22 cellular contexts compared by ENCODE assay signal in genomic region chr7:50745336-50745735, GRCh38. TPM values are rescaled to one million over a fixed set of nuclear protein-coding genes. Genes with fewer than 3 reads are reported as not detected.
A peak's percentile ranks its signal among the peaks of the same experiment; 100 is the strongest.
DNase-seq lines count a peak whose midpoint lies in the region; ATAC-seq and TF ChIP-seq lines count a peak whose summit lies in the region.
"Had no signal": no experiment of that assay in that cellular context is flagged by ENCODE, and none has a peak within 500 bp of the region (broad histone marks: within the 10 kb centered on the region; RNA-seq: fewer than 3 reads in every experiment).

No MANE protein-coding gene starts in this region.

- no peak for ATAC-seq in Right ventricle myocardium superior (ENCODE audit: poor library complexity)
- no peak for ATAC-seq in GM23338
- ATAC-seq in GM19467 (IDR thresholded peaks at IDR 0.05; ENCODE audit: unreplicated experiment): no peak
- ATAC-seq in GM21825 (IDR thresholded peaks at IDR 0.05; ENCODE audit: unreplicated experiment): no peak
- ATAC-seq: A549; CD8-positive, alpha-beta T cell; GM12878 had no signal

- H3K4me1 Mint-ChIP-seq in GM23338 (peaks cover 58% of the 10 kb centered on the region), endothelial cell (ENCODE audit: unreplicated experiment) (peaks cover 63% of the 10 kb centered on the region)

- no peaks in the 10 kb centered on the region for H3K9me3 ChIP-seq in left ventricle myocardium inferior (replicated peaks)
- no peaks in the 10 kb centered on the region for H3K9me3 ChIP-seq in parathyroid adenoma (ENCODE audit: control insufficient read depth, low read length)
- H3K9me3 ChIP-seq: A549, BE2C, Caco-2 had no signal

- DNase-seq in left ventricle myocardium inferior: no peak
- no peak for DNase-seq in Right ventricle myocardium superior
- DNase-seq in GM23338 (ENCODE audit: low spot score): no peak
- no peak for DNase-seq in endothelial cell (ENCODE audit: low spot score)
- no peak for DNase-seq in cortex of kidney (lab: John Stamatoyannopoulos, UW)
- DNase-seq: 8988T; ACHN; AML-193; BE2C; Caco-2; CD4-positive, CD25-positive, alpha-beta regulatory T cell; CD8-positive, alpha-beta T cell; DMS153; DND-41; H7; HCEC 1CT had no signal

- H3K27me3 Mint-ChIP-seq in GM23338 (ENCODE audit: insufficient read depth, low read depth, poor library complexity) (peaks cover 13% of the 10 kb centered on the region), endothelial cell (ENCODE audit: unreplicated experiment) (peaks cover 9% of the 10 kb centered on the region)

- peaks cover 26% of the 10 kb centered on the region for H3K36me3 Mint-ChIP-seq in GM23338 (ENCODE audit: low read depth)
- H3K36me3 Mint-ChIP-seq in endothelial cell (ENCODE audit: low read depth, unreplicated experiment): peaks cover 16% of the 10 kb centered on the region
- H3K36me3 Mint-ChIP-seq: CD4-positive, CD25-positive, alpha-beta regulatory T cell; CD8-positive, alpha-beta T cell had no signal

- no peak overlapping the region for H3K9ac ChIP-seq in parathyroid adenoma

- H3K27ac ChIP-seq in left ventricle myocardium inferior (replicated peaks) (peak overlapping the region; percentile 54), GM23338 (ENCODE audit: low read depth) (peak overlapping the region; percentile 21; the same call in 1 of the 2 replicates), parathyroid adenoma (peak overlapping the region; percentile 43)
- H3K27ac ChIP-seq: A549, C4-2B had no signal

- no peak for TF ChIP-seq CTCF in left ventricle myocardium inferior (IDR thresholded peaks at IDR 0.05; ENCODE audit: borderline replicate concordance)
- TF ChIP-seq CTCF in GM23338 (conservative IDR thresholded peaks at IDR 0.05; ENCODE audit: low read depth in 2 of 2): no peak
- no peak for TF ChIP-seq CTCF in endothelial cell (IDR thresholded peaks at IDR 0.05; ENCODE audit: unreplicated experiment)
- no peak for TF ChIP-seq CTCF in parathyroid adenoma (IDR thresholded peaks at IDR 0.05)

- intact Hi-C loops in left ventricle myocardium inferior (cut with micrococcal nuclease): no loop called here
- intact Hi-C loops in Right ventricle myocardium superior (cut with DNase I): no loop called here

- H3K79me2 ChIP-seq in GM23338 (replicated peaks; ENCODE audit: insufficient read depth) (peaks cover 100% of the 10 kb centered on the region), parathyroid adenoma (peaks cover 4% of the 10 kb centered on the region)

- no peaks in the 10 kb centered on the region for H3F3A ChIP-seq in GM23338 (replicated peaks; ENCODE audit: low read depth)

- no peak overlapping the region for H3K27ac Mint-ChIP-seq in GM23338
- peak overlapping the region; percentile 96 for H3K27ac Mint-ChIP-seq in endothelial cell (ENCODE audit: unreplicated experiment)
- H3K27ac Mint-ChIP-seq: CD8-positive, alpha-beta T cell had no signal

- H3K4me1 ChIP-seq in left ventricle myocardium inferior (peaks cover 61% of the 10 kb centered on the region), GM23338 (ENCODE audit: insufficient read depth) (peaks cover 43% of the 10 kb centered on the region), parathyroid adenoma (no peaks in the 10 kb centered on the region)
- H3K4me1 ChIP-seq: A549, BE2C, Caco-2 had no signal

- H2AFZ ChIP-seq in GM23338 (no peak overlapping the region), parathyroid adenoma (no peak overlapping the region)

- H3K4me3 ChIP-seq in left ventricle myocardium inferior (no peak overlapping the region), GM23338 (no peak overlapping the region), parathyroid adenoma (ENCODE audit: low read depth, low read length) (no peak overlapping the region)
- H3K4me3 ChIP-seq: A549, GM12878 had no signal

- H3K27me3 ChIP-seq in left ventricle myocardium inferior (ENCODE audit: low read depth) (no peaks in the 10 kb centered on the region), GM23338 (ENCODE audit: insufficient read depth) (no peaks in the 10 kb centered on the region), parathyroid adenoma (ENCODE audit: control insufficient read depth, insufficient read depth, low read length) (no peaks in the 10 kb centered on the region)

- peaks cover 64% of the 10 kb centered on the region for H4K20me1 ChIP-seq in GM23338 (replicated peaks; ENCODE audit: insufficient read depth)

- no peaks in the 10 kb centered on the region for H3K9me2 ChIP-seq in GM23338 (ENCODE audit: insufficient read depth)

- H3K9me3 Mint-ChIP-seq in GM23338 (no peaks in the 10 kb centered on the region), endothelial cell (ENCODE audit: unreplicated experiment) (no peaks in the 10 kb centered on the region)
- H3K9me3 Mint-ChIP-seq: CD4-positive, CD25-positive, alpha-beta regulatory T cell; CD8-positive, alpha-beta T cell had no signal

- no peaks in the 10 kb centered on the region for H3K36me3 ChIP-seq in left ventricle myocardium inferior
- no peaks in the 10 kb centered on the region; the same call in 1 of the 2 replicates for H3K36me3 ChIP-seq in GM23338 (ENCODE audit: insufficient read depth)
- no peaks in the 10 kb centered on the region for H3K36me3 ChIP-seq in parathyroid adenoma (ENCODE audit: control insufficient read depth, insufficient read depth, low read length)
- H3K36me3 ChIP-seq: BE2C had no signal

- H3K4me2 ChIP-seq in GM23338: no peak overlapping the region
- no peak overlapping the region for H3K4me2 ChIP-seq in parathyroid adenoma (ENCODE audit: low read length)
- H3K4me2 ChIP-seq: A549 had no signal

- H3K4me3 Mint-ChIP-seq in GM23338: no peak overlapping the region
- H3K4me3 Mint-ChIP-seq in endothelial cell (ENCODE audit: unreplicated experiment): no peak overlapping the region
- H3K4me3 Mint-ChIP-seq: CD4-positive, CD25-positive, alpha-beta regulatory T cell; CD8-positive, alpha-beta T cell had no signal

TF ChIP-seq in GM23338, 12 proteins besides CTCF, POLR2A, EP300 and RAD21:
- TF ChIP-seq POLR2AphosphoS5 (IDR thresholded peaks at IDR 0.05; ENCODE audit: low read depth): no peak
- TF ChIP-seq REST (IDR thresholded peaks at IDR 0.05; ENCODE audit: unreplicated experiment): no peak
- no peak for TF ChIP-seq CREB1 (CRISPR knock-in tag; IDR thresholded peaks at IDR 0.05; ENCODE audit: low read depth)
- TF ChIP-seq ZNF114 (CRISPR knock-in tag; IDR thresholded peaks at IDR 0.05): no peak
- no peak for TF ChIP-seq EZH2phosphoT487 (IDR thresholded peaks at IDR 0.05; ENCODE audit: unreplicated experiment)

RNA-seq across cellular contexts. Expression of gene GRB10, which starts 37.4 kb away (rescaled TPM):
- total RNA-seq in left ventricle myocardium inferior: 40.6 TPM
- 32.2 TPM for total RNA-seq in Right ventricle myocardium superior
- 145 and 154 TPM in 2 replicates for total RNA-seq in GM23338 (2014; rRNA removed; shearing (Covaris generic))
- polyA plus RNA-seq in GM23338 (2016; fragmentation: Nextera tagmentation; extraction: Ambion mirVana): 35.0 and 35.2 TPM in 2 replicates
- 164 TPM for total RNA-seq in endothelial cell (ENCODE audit: unreplicated experiment)
